In the genomic region with DNA sequence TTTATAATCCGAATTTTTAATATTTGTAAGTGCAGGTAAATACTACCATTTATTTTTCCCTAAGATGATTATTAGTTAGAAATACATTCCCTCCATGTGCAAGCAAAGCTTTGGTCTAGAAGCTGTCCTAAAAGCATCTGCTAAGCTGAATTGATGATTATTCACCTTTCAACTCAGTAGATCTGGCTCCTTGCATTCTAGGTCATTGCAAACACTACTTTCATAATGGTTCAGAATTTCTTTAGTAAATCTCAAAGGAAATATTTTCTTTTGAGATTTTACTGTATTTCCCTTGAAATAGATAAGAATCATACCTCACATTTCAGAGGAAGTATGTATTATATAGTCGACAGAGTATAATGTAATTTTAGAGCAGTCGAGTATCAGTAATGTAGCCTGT, we compare ENCODE assay signal across 8 cellular contexts. TPM values are rescaled to one million over a fixed set of nuclear protein-coding genes. Genes with fewer than 3 reads are reported as not detected.
A peak's percentile ranks its signal among the peaks of the same experiment; 100 is the strongest.
DNase-seq lines count a peak whose midpoint lies in the region; ATAC-seq and TF ChIP-seq lines count a peak whose summit lies in the region.

No MANE protein-coding gene starts in this region.

- CTCF ChIA-PET in SK-N-SH (lab: Yijun Ruan, JAX) = interaction anchor here (0.7 to 0.8 kb wide), 2 partner anchors 13 to 56 kb away, joined by 3 read pairs; no protein-coding TSS in a partner anchor
- CTCF ChIA-PET in activated CD4-positive, alpha-beta memory T cell treated with anti-CD3 and anti-CD28 coated beads for 36 hours (lab: Charles Lee) = interaction anchor here (1.0 to 1.9 kb wide), 3 partner anchors 55 to 98 kb away, joined by 3 to 10 read pairs (median 3); no protein-coding TSS in a partner anchor

- H3K27me3 ChIP-seq in SK-N-SH (ENCODE audit: insufficient read depth) = no peaks in the 10 kb centered on the region

- peak overlapping the region; percentile 98 for H3K4me2 ChIP-seq in SK-N-SH

- H3K9me3 ChIP-seq in SK-N-SH = no peaks in the 10 kb centered on the region

- peaks cover 63% of the 10 kb centered on the region for H3K79me2 ChIP-seq in SK-N-SH (ENCODE audit: insufficient read depth)

- H3K27me3 Mint-ChIP-seq in activated CD4-positive, alpha-beta memory T cell treated with anti-CD3 and anti-CD28 coated beads for 36 hours = no peaks in the 10 kb centered on the region
- H3K27me3 Mint-ChIP-seq in stimulated activated naive CD8-positive, alpha-beta T cell treated with anti-CD3 and anti-CD28 coated beads, Interleukin-15, amount 100 ng/mL, for 72 hours = peaks cover 8% of the 10 kb centered on the region

- no peak overlapping the region for H2AFZ ChIP-seq in SK-N-SH (ENCODE audit: low read depth)

- no peaks in the 10 kb centered on the region for H3K9me2 ChIP-seq in SK-N-SH

- WGBS in SK-N-SH (ENCODE audit: low lambda C conversion rate) = 35% methylated on average over 3 of the region's 3 CpGs

- peaks cover 4 to 8% of the 10 kb centered on the region in 2 experiments; a peak in 3 of 4 replicates for H3K4me1 ChIP-seq in SK-N-SH (ENCODE audit: control insufficient read depth in 1 of 2, insufficient read depth in 2 of 2, low read depth in 1 of 2, low read length in 1 of 2)

- H3K27ac Mint-ChIP-seq in activated CD4-positive, alpha-beta memory T cell treated with anti-CD3 and anti-CD28 coated beads for 36 hours = peak overlapping the region; percentile 79
- no peak overlapping the region for H3K27ac Mint-ChIP-seq in stimulated activated naive CD8-positive, alpha-beta T cell treated with anti-CD3 and anti-CD28 coated beads, Interleukin-15, amount 100 ng/mL, for 72 hours

- no peaks in the 10 kb centered on the region; the same call in 1 of the 2 replicates for H4K20me1 ChIP-seq in SK-N-SH (ENCODE audit: insufficient read depth)

- POLR2A ChIA-PET in SK-N-SH (lab: Yijun Ruan, JAX) = interaction anchor here (0.8 kb wide), 1 partner anchor 80 kb away, joined by 3 read pairs; no protein-coding TSS in a partner anchor
- POLR2A ChIA-PET in activated CD4-positive, alpha-beta memory T cell treated with anti-CD3 and anti-CD28 coated beads for 36 hours (lab: Charles Lee) = interaction anchor here (1.3 kb wide), 1 partner anchor 31 kb away, joined by 3 read pairs; no protein-coding TSS in a partner anchor

- H3K9ac ChIP-seq in SK-N-SH = peak overlapping the region; percentile 84; the same call in 1 of the 2 replicates

- H3F3A ChIP-seq in SK-N-SH (replicated peaks; ENCODE audit: insufficient read depth) = no peaks in the 10 kb centered on the region

- no peak for TF ChIP-seq CTCF in SK-N-SH (IDR thresholded peaks at IDR 0.05)

- DNase-seq in SK-N-SH (no peak), globus pallidus (ENCODE audit: low spot score) (peak; percentile 10)
- DNase-seq in activated CD4-positive, alpha-beta memory T cell treated with anti-CD3 and anti-CD28 coated beads for 36 hours = no peak
- DNase-seq in stimulated activated naive CD8-positive, alpha-beta T cell treated with anti-CD3 and anti-CD28 coated beads, Interleukin-15, amount 100 ng/mL, for 72 hours = no peak

- H3K9me3 Mint-ChIP-seq in activated CD4-positive, alpha-beta memory T cell treated with anti-CD3 and anti-CD28 coated beads for 36 hours = no peaks in the 10 kb centered on the region
- H3K9me3 Mint-ChIP-seq in stimulated activated naive CD8-positive, alpha-beta T cell treated with anti-CD3 and anti-CD28 coated beads, Interleukin-15, amount 100 ng/mL, for 72 hours = no peaks in the 10 kb centered on the region

- H3K4me3 Mint-ChIP-seq in activated CD4-positive, alpha-beta memory T cell treated with anti-CD3 and anti-CD28 coated beads for 36 hours = peak overlapping the region; percentile 89
- peak overlapping the region; percentile 57 to 97 for H3K4me3 Mint-ChIP-seq in stimulated activated naive CD8-positive, alpha-beta T cell treated with anti-CD3 and anti-CD28 coated beads, Interleukin-15, amount 100 ng/mL, for 72 hours

- peak overlapping the region in 1 of 2 experiments; percentile 16; a peak in 1 of 4 replicates for H3K27ac ChIP-seq in SK-N-SH (ENCODE audit: low read depth in 2 of 2, low read length in 1 of 2)

- H3K4me3 ChIP-seq in SK-N-SH (ENCODE audit: low read depth in 2 of 2, low read length in 1 of 2) = peak overlapping the region; percentile 78 to 99

- no peak for TF ChIP-seq EP300 in SK-N-SH (IDR thresholded peaks at IDR 0.05; ENCODE audit: borderline replicate concordance in 1 of 2, low read depth in 1 of 2, low read length in 1 of 2)

- peaks cover 48% of the 10 kb centered on the region for H3K4me1 Mint-ChIP-seq in activated CD4-positive, alpha-beta memory T cell treated with anti-CD3 and anti-CD28 coated beads for 36 hours (ENCODE audit: low read depth)
- peaks cover 40% of the 10 kb centered on the region for H3K4me1 Mint-ChIP-seq in stimulated activated naive CD8-positive, alpha-beta T cell treated with anti-CD3 and anti-CD28 coated beads, Interleukin-15, amount 100 ng/mL, for 72 hours

- TF ChIP-seq RAD21 in SK-N-SH (IDR thresholded peaks at IDR 0.05; ENCODE audit: low read length) = no peak

- H3K36me3 Mint-ChIP-seq in activated CD4-positive, alpha-beta memory T cell treated with anti-CD3 and anti-CD28 coated beads for 36 hours = peaks cover 16% of the 10 kb centered on the region

- intact Hi-C loops in activated CD4-positive, alpha-beta memory T cell treated with anti-CD3 and anti-CD28 coated beads for 36 hours (cut with micrococcal nuclease) = loop anchor here (1.0 to 10.0 kb wide), 6 partner anchors 98 to 1173 kb away; partner anchors contain the start of genes CMAS, GOLT1B and RECQL

- ATAC-seq in SK-N-SH treated with all-trans-retinoic acid at 6 μM for 48 hours (no peak), HG03196 (IDR thresholded peaks at IDR 0.05; ENCODE audit: unreplicated experiment) (no peak), GM21515 (IDR thresholded peaks at IDR 0.05; ENCODE audit: unreplicated experiment) (no peak), HG02571 (IDR thresholded peaks at IDR 0.05; ENCODE audit: unreplicated experiment) (no peak)
- no peak for ATAC-seq in stimulated activated naive CD8-positive, alpha-beta T cell treated with anti-CD3 and anti-CD28 coated beads, Interleukin-15, amount 100 ng/mL, for 72 hours

- peaks cover 0 to 3% of the 10 kb centered on the region in 2 experiments for H3K36me3 ChIP-seq in SK-N-SH (replicated peaks in 1 of 2; ENCODE audit: control insufficient read depth in 1 of 2, insufficient read depth in 2 of 2, low read length in 1 of 2)

TF ChIP-seq in SK-N-SH, 30 proteins besides CTCF, POLR2A, EP300 and RAD21 (continues in another document):
- no peak for TF ChIP-seq CHD2 (IDR thresholded peaks at IDR 0.05; ENCODE audit: low read length, partially characterized antibody)
- no peak for TF ChIP-seq MXI1 (IDR thresholded peaks at IDR 0.05; ENCODE audit: low read depth, low read length)
- TF ChIP-seq ELF1 (IDR thresholded peaks at IDR 0.05) = no peak
- no peak for TF ChIP-seq FOXM1 (IDR thresholded peaks at IDR 0.05; ENCODE audit: low read depth)
- TF ChIP-seq SMC3 (IDR thresholded peaks at IDR 0.05; ENCODE audit: low read depth, low read length) = no peak

TF ChIP-seq in SK-N-SH treated with all-trans-retinoic acid at 6 μM for 48 hours, 23 proteins besides CTCF, POLR2A, EP300 and RAD21:
- TF ChIP-seq ESRRG (CRISPR knock-in tag; IDR thresholded peaks at IDR 0.05) = no peak
- TF ChIP-seq, protein P1, sequence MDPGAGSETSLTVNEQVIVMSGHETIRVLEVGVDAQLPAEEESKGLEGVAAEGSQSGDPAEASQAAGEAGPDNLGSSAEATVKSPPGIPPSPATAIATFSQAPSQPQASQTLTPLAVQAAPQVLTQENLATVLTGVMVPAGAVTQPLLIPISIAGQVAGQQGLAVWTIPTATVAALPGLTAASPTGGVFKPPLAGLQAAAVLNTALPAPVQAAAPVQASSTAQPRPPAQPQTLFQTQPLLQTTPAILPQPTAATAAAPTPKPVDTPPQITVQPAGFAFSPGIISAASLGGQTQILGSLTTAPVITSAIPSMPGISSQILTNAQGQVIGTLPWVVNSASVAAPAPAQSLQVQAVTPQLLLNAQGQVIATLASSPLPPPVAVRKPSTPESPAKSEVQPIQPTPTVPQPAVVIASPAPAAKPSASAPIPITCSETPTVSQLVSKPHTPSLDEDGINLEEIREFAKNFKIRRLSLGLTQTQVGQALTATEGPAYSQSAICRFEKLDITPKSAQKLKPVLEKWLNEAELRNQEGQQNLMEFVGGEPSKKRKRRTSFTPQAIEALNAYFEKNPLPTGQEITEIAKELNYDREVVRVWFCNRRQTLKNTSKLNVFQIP (CRISPR knock-in tag; IDR thresholded peaks at IDR 0.05; ENCODE audit: borderline replicate concordance, low read depth) = no peak

RNA-seq across cellular contexts. Expression of gene ETNK1, which starts 2.4 kb away (rescaled TPM):
- polyA plus RNA-seq in SK-N-SH (2012; rRNA removed) = 7.7 and 7.9 TPM in 2 replicates
- 6.7 and 7.3 TPM in 2 replicates for polyA plus RNA-seq in SK-N-SH (2012; cell fraction: cytosol; rRNA removed)
- 7.7 and 15.3 TPM in 2 replicates for polyA plus RNA-seq in SK-N-SH (2012; cell fraction: nucleus; rRNA removed)
- total RNA-seq in activated CD4-positive, alpha-beta memory T cell treated with anti-CD3 and anti-CD28 coated beads for 36 hours = 10 to 100 TPM; 59.0 to 61.0 TPM
